Comparison of ENCODE assay signal across 14 cellular contexts in the genomic region with DNA sequence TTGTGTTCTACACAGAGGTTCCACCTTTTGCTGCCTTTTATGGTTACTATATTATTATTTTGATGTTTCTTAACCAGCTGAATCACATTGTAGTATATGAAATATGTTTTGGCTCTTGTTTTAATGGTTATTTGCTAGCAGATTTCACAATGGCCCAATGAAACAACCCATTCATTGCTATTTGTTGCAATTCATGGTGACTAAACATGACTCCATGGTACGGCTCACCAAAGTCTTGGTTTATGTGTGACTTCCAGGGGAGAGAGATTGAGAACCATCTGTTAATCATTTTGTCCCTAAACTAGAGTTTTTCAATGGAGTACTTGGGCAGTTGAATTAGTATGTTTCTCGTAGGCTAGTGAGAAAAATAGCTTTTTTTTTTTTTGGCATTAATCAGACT.
"Had no signal": no experiment of that assay in that cellular context is flagged by ENCODE, and none has a peak within 500 bp of the region (broad histone marks: within the 10 kb centered on the region; RNA-seq: fewer than 3 reads in every experiment).

No MANE protein-coding gene starts in this region.

- H3K4me1 Mint-ChIP-seq: activated CD4-positive, alpha-beta T cell treated with anti-CD3 and anti-CD28 coated beads for 36 hours; nephron progenitor cell; WTC11 had no signal

- ATAC-seq: activated CD4-positive, alpha-beta T cell treated with anti-CD3 and anti-CD28 coated beads for 36 hours; effector memory CD8-positive, alpha-beta T cell; WTC11 had no signal

- H3K4me3 Mint-ChIP-seq: activated CD4-positive, alpha-beta T cell treated with anti-CD3 and anti-CD28 coated beads for 36 hours; activated naive CD8-positive, alpha-beta T cell; effector memory CD8-positive, alpha-beta T cell; nephron progenitor cell; stimulated activated naive CD8-positive, alpha-beta T cell treated with anti-CD3 and anti-CD28 coated beads, Interleukin-15, Interleukin-2, amounts not matched to agents 100 ng/mL and 50 ng/mL, for 24 hours; WTC11 had no signal

- H3K27me3 Mint-ChIP-seq: stimulated activated naive CD8-positive, alpha-beta T cell treated with anti-CD3 and anti-CD28 coated beads, Interleukin-15, Interleukin-2, amounts not matched to agents 100 ng/mL and 50 ng/mL, for 24 hours had no signal

- H3K36me3 Mint-ChIP-seq: activated naive CD8-positive, alpha-beta T cell had no signal

- H3K36me3 ChIP-seq: vagina had no signal

- H3K9me3 ChIP-seq: vagina had no signal

- H3K27ac ChIP-seq: vagina had no signal

- DNase-seq: activated CD4-positive, alpha-beta T cell treated with anti-CD3 and anti-CD28 coated beads for 36 hours; activated CD4-positive, alpha-beta T cell treated with anti-CD3 and anti-CD28 coated beads, Interleukin-2, amount 50 U/mL, for 48 hours; activated gamma-delta T cell treated with Interleukin-2 at 50 U/mL for 16 hours; amygdala; caudate nucleus; effector memory CD8-positive, alpha-beta T cell; nephron progenitor cell; nucleus accumbens; retina; trophoblast cell had no signal

- H3K4me3 ChIP-seq: vagina had no signal

- H3K27ac Mint-ChIP-seq: activated CD4-positive, alpha-beta T cell treated with anti-CD3 and anti-CD28 coated beads for 36 hours; activated naive CD8-positive, alpha-beta T cell; effector memory CD8-positive, alpha-beta T cell; nephron progenitor cell; stimulated activated naive CD8-positive, alpha-beta T cell treated with anti-CD3 and anti-CD28 coated beads, Interleukin-15, Interleukin-2, amounts not matched to agents 100 ng/mL and 50 ng/mL, for 24 hours; WTC11 had no signal

- H3K27me3 ChIP-seq: vagina had no signal

- H3K4me1 ChIP-seq: vagina had no signal

- H3K9me3 Mint-ChIP-seq: effector memory CD8-positive, alpha-beta T cell; stimulated activated naive CD8-positive, alpha-beta T cell treated with anti-CD3 and anti-CD28 coated beads, Interleukin-15, Interleukin-2, amounts not matched to agents 100 ng/mL and 50 ng/mL, for 24 hours had no signal
